ENCODE assay signal across 22 cellular contexts in the genomic region with DNA sequence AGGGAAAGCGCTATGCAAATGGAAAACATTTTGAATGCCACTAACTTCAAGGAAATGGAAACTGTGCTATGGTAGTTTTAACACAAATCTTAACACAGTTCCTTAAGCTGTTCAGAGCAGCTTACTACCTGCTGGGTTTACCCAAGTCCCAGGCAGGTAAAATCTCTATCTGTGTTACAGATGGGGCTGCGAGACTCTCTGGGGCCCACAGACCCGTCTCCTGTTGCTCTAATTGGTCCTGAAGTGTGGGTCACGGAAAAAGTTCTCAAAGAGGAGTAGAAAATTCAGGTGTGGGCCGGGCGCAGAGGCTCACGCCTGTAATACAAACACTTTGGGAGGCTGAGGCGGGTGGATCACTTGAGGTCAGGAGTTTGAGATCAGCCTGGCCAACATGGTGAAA. TPM values are rescaled to one million over a fixed set of nuclear protein-coding genes. Genes with fewer than 3 reads are reported as not detected.
DNase-seq lines count a peak whose midpoint lies in the region; ATAC-seq and TF ChIP-seq lines count a peak whose summit lies in the region.
"Had no signal": no experiment of that assay in that cellular context is flagged by ENCODE, and none has a peak within 500 bp of the region (broad histone marks: within the 10 kb centered on the region; RNA-seq: fewer than 3 reads in every experiment).

No MANE protein-coding gene starts in this region.

- no peaks in the 10 kb centered on the region for H3K9me2 ChIP-seq in PC-9 (ENCODE audit: insufficient read depth)

- intact Hi-C loops in PC-9 (cut with micrococcal nuclease; ENCODE audit: unreplicated experiment): no loop called here
- intact Hi-C loops in adrenal gland (cut with DNase I): loop anchor here in 1 of 2 donors (10.0 kb wide), 1 partner anchor 105 kb away; the partner anchor contains the start of gene VPS18
- intact Hi-C loops in upper lobe of right lung (cut with DNase I): no loop called here

- H3K27me3 ChIP-seq in PC-9 (ENCODE audit: insufficient read depth, low read depth) (no peaks in the 10 kb centered on the region), adrenal gland (no peaks in the 10 kb centered on the region), mucosa of stomach (ENCODE audit: control insufficient read depth, insufficient read depth, low read length) (no peaks in the 10 kb centered on the region), upper lobe of right lung (no peaks in the 10 kb centered on the region)

- H3K4me3 ChIP-seq in PC-9: no peak overlapping the region
- no peak overlapping the region for H3K4me3 ChIP-seq in adrenal gland
- H3K4me3 ChIP-seq in mucosa of stomach (ENCODE audit: low read length): no peak overlapping the region
- no peak overlapping the region for H3K4me3 ChIP-seq in upper lobe of right lung
- H3K4me3 ChIP-seq: SK-N-MC had no signal

- no peak overlapping the region for H2AFZ ChIP-seq in PC-9

- H3K79me2 ChIP-seq in PC-9 (ENCODE audit: low read depth): peaks cover 46% of the 10 kb centered on the region

- H3K9me3 ChIP-seq in PC-9 (ENCODE audit: insufficient read depth, low read depth) (no peaks in the 10 kb centered on the region), adrenal gland (replicated peaks in 1 of 3) (no peaks in the 10 kb centered on the region), mucosa of stomach (ENCODE audit: control insufficient read depth, low read length) (no peaks in the 10 kb centered on the region), upper lobe of right lung (no peaks in the 10 kb centered on the region)

- H3K9me3 Mint-ChIP-seq in activated T-cell treated with anti-CD3 and anti-CD28 coated beads, Interleukin-2, amount 50 U/mL, for 4 hours: no peaks in the 10 kb centered on the region
- H3K9me3 Mint-ChIP-seq: CD8-positive, alpha-beta T cell; IgD-negative memory B cell had no signal

- DNase-seq in PC-9 (no peak), adrenal gland (no peak), upper lobe of right lung (no peak), AG08395 (ENCODE audit: low spot score) (no peak)
- DNase-seq in activated T-cell treated with anti-CD3 and anti-CD28 coated beads, Interleukin-2, amount 50 U/mL, for 4 hours: no peak
- DNase-seq: ACHN; CD8-positive, alpha-beta T cell; DMS79 treated with DMSO at 0.1 percent for 48 hours; HCEC 1CT; Kasumi-1; MM.1S; NCI-H1105; NCI-H187 treated with DMSO at 0.1 percent for 48 hours; NCI-H2171; NCI-H446; NK-92 treated with Interleukin-12 subunit alpha and Interleukin-12 subunit beta, amount 100 ng/mL, for 24 hours; OCI-M1 had no signal

- no peak overlapping the region for H3K4me3 Mint-ChIP-seq in activated T-cell treated with anti-CD3 and anti-CD28 coated beads, Interleukin-2, amount 50 U/mL, for 4 hours
- H3K4me3 Mint-ChIP-seq: CD8-positive, alpha-beta T cell; IgD-negative memory B cell had no signal

- BruUV-seq in PC-9 (replicated peaks; lab: Mats Ljungman, UMichigan): no TSS peak

- no peaks in the 10 kb centered on the region for H3K27me3 Mint-ChIP-seq in activated T-cell treated with anti-CD3 and anti-CD28 coated beads, Interleukin-2, amount 50 U/mL, for 4 hours (ENCODE audit: low read depth)
- H3K27me3 Mint-ChIP-seq: IgD-negative memory B cell had no signal

- no peak overlapping the region for H3K4me2 ChIP-seq in PC-9

- H3K27ac ChIP-seq in PC-9: peak overlapping the region; percentile 88
- H3K27ac ChIP-seq in adrenal gland: peak overlapping the region in 3 of 5 donors; percentile 26 to 53 (median 53)
- H3K27ac ChIP-seq in upper lobe of right lung: peak overlapping the region; percentile 4
- H3K27ac ChIP-seq: HL-60, SK-N-MC had no signal

- no peaks in the 10 kb centered on the region for H4K20me1 ChIP-seq in PC-9 (ENCODE audit: insufficient read depth)

- H3K36me3 ChIP-seq in PC-9 (ENCODE audit: low read depth): no peaks in the 10 kb centered on the region
- H3K36me3 ChIP-seq in adrenal gland (replicated peaks in 1 of 2): no peaks in the 10 kb centered on the region
- no peaks in the 10 kb centered on the region for H3K36me3 ChIP-seq in mucosa of stomach (ENCODE audit: control insufficient read depth, insufficient read depth, low read length)
- H3K36me3 ChIP-seq in upper lobe of right lung: peaks cover 13% of the 10 kb centered on the region

- TF ChIP-seq CTCF in PC-9 (conservative IDR thresholded peaks at IDR 0.05) (no peak), adrenal gland (IDR thresholded peaks at IDR 0.05) (no peak), upper lobe of right lung (IDR thresholded peaks at IDR 0.05) (no peak)

- POLR2A ChIA-PET in PC-9 (lab: Charles Lee; ENCODE audit: unreplicated experiment): no interaction called here

- no peak for TF ChIP-seq POLR2A in adrenal gland (IDR thresholded peaks at IDR 0.05)

- H3K4me1 ChIP-seq in PC-9 (replicated peaks; ENCODE audit: insufficient read depth): peaks cover 95% of the 10 kb centered on the region
- H3K4me1 ChIP-seq in adrenal gland (replicated peaks in 1 of 2): peaks cover 4 to 26% of the 10 kb centered on the region in 2 donors
- H3K4me1 ChIP-seq in mucosa of stomach (ENCODE audit: control insufficient read depth, insufficient read depth, low read length): peaks cover 68% of the 10 kb centered on the region
- peaks cover 17% of the 10 kb centered on the region for H3K4me1 ChIP-seq in upper lobe of right lung

- WGBS in adrenal gland, 4 donors: 94 to 98% (median 97%) methylated on average over 8 of the region's 8 CpGs

- peaks cover 8% of the 10 kb centered on the region for H3K36me3 Mint-ChIP-seq in activated T-cell treated with anti-CD3 and anti-CD28 coated beads, Interleukin-2, amount 50 U/mL, for 4 hours (ENCODE audit: insufficient read depth)

- ATAC-seq in upper lobe of right lung (no peak), GM21717 (IDR thresholded peaks at IDR 0.05; ENCODE audit: unreplicated experiment) (no peak)
- ATAC-seq in activated T-cell treated with anti-CD3 and anti-CD28 coated beads, Interleukin-2, amount 50 U/mL, for 4 hours: no peak
- ATAC-seq: CD8-positive, alpha-beta T cell had no signal

- H3F3A ChIP-seq in PC-9 (ENCODE audit: insufficient read depth, low read depth): peaks cover 70% of the 10 kb centered on the region

- H3K4me1 Mint-ChIP-seq in activated T-cell treated with anti-CD3 and anti-CD28 coated beads, Interleukin-2, amount 50 U/mL, for 4 hours (ENCODE audit: low read depth): peaks cover 36% of the 10 kb centered on the region

- H3K9ac ChIP-seq in mucosa of stomach (ENCODE audit: low read length): peak overlapping the region; percentile 24

- CTCF ChIA-PET in PC-9 (lab: Charles Lee): interaction anchor here (0.7 kb wide), 1 partner anchor 56 kb away, joined by 11 read pairs; no protein-coding TSS in a partner anchor

RNA-seq across cellular contexts. Expression of gene ZFYVE19, which starts 16.9 kb away (rescaled TPM):
- 32.6 and 33.1 TPM in 2 replicates for total RNA-seq in PC-9 (2021)
- total RNA-seq in adrenal gland: 10 to 100 TPM; 11.0 to 35.1 (median 28.8) TPM
- 10 to 100 TPM; 12.0 to 25.3 (median 24.1) TPM for polyA plus RNA-seq in adrenal gland
- total RNA-seq in upper lobe of right lung: 26.7 TPM
- 10 to 100 TPM; 19.5 to 23.5 (median 20.3) TPM for total RNA-seq in activated T-cell treated with anti-CD3 and anti-CD28 coated beads, Interleukin-2, amount 50 U/mL, for 4 hours

RNA-seq across cellular contexts. Expression of gene DNAJC17, which starts 17.3 kb away (rescaled TPM):
- total RNA-seq in PC-9 (2021): 27.4 and 33.0 TPM in 2 replicates
- 10 to 100 TPM; 27.4 to 88.6 (median 39.4) TPM for total RNA-seq in adrenal gland
- polyA plus RNA-seq in adrenal gland: 100 to 1,000 TPM in 2 of 3 donors, 10 to 100 TPM in 1; 33.0 to 174 (median 170) TPM
- 30.7 TPM for total RNA-seq in upper lobe of right lung
- 10 to 100 TPM; 49.1 to 62.1 (median 49.9) TPM for total RNA-seq in activated T-cell treated with anti-CD3 and anti-CD28 coated beads, Interleukin-2, amount 50 U/mL, for 4 hours

RNA-seq across cellular contexts. Expression of gene C15orf62, which starts 20.2 kb away (rescaled TPM):
- total RNA-seq in PC-9 (2021) (0.23 and 0.33 TPM in 2 replicates), adrenal gland (1 to 10 TPM in 1 of 8 donors, under 1 TPM in 3, not detected in 4; 0.25 to 1.1 (median 0.54) TPM), upper lobe of right lung (0.96 TPM)
- under 1 TPM; 0.07 to 0.97 (median 0.27) TPM for polyA plus RNA-seq in adrenal gland
- total RNA-seq in activated T-cell treated with anti-CD3 and anti-CD28 coated beads, Interleukin-2, amount 50 U/mL, for 4 hours: under 1 TPM; 0.24 to 0.53 (median 0.25) TPM

RNA-seq across cellular contexts. Expression of gene GCHFR, which starts 26.1 kb away (rescaled TPM):
- total RNA-seq in PC-9 (2021) (1.2 and 1.5 TPM in 2 replicates), adrenal gland (10 to 100 TPM; 11.9 to 77.3 (median 20.1) TPM), upper lobe of right lung (55.2 TPM)
- 10 to 100 TPM in 2 of 3 donors, 1 to 10 TPM in 1; 6.1 to 27.0 (median 23.6) TPM for polyA plus RNA-seq in adrenal gland
- total RNA-seq in activated T-cell treated with anti-CD3 and anti-CD28 coated beads, Interleukin-2, amount 50 U/mL, for 4 hours: 10 to 100 TPM; 18.5 to 25.6 (median 25.3) TPM

RNA-seq across cellular contexts. Expression of gene RMDN3, which starts 34.9 kb away (rescaled TPM):
- total RNA-seq in PC-9 (2021) (15.7 and 19.8 TPM in 2 replicates), adrenal gland (10 to 100 TPM; 25.5 to 50.1 (median 34.2) TPM), upper lobe of right lung (77.1 TPM)
- polyA plus RNA-seq in adrenal gland: 10 to 100 TPM; 19.2 to 45.4 (median 22.4) TPM
- total RNA-seq in activated T-cell treated with anti-CD3 and anti-CD28 coated beads, Interleukin-2, amount 50 U/mL, for 4 hours: 10 to 100 TPM; 62.1 to 63.7 (median 62.9) TPM

Comparison
In these comparisons a context has a peak if more than half of its experiments do, and no peak if none do; other contexts are left out.
1. H3K27ac ChIP-seq: peak in every context shown above with its lines; median percentile 88 in PC-9; 53 in adrenal gland; 4 in upper lobe of right lung.